1 cellular context compared by ENCODE assay signal in genomic region chr21:33578959-33579542, GRCh38.
TF ChIP-seq lines count a peak whose summit lies in the region.

No MANE protein-coding gene starts in this region.

TF ChIP-seq in K562, 482 proteins besides CTCF, POLR2A, EP300 and RAD21:
- no peak for TF ChIP-seq KAT2B (IDR thresholded peaks at IDR 0.05; ENCODE audit: low read depth, low read length)
- TF ChIP-seq ZNF316 (IDR thresholded peaks at IDR 0.05) = peak; percentile 95
- TF ChIP-seq BACH1 (tag; IDR thresholded peaks at IDR 0.05) = peak; percentile 83; the same call in 1 of the 2 replicates
- TF ChIP-seq KLF13 (tag; IDR thresholded peaks at IDR 0.05; ENCODE audit: borderline replicate concordance, low read depth) = no peak
- no peak for TF ChIP-seq SNRNP70 (optimal IDR thresholded peaks at IDR 0.05; ENCODE audit: low read depth, low read length)
- peak; percentile 31; the same call in 1 of the 2 replicates for TF ChIP-seq PML (IDR thresholded peaks at IDR 0.05; ENCODE audit: low read length)
- TF ChIP-seq, protein P1, sequence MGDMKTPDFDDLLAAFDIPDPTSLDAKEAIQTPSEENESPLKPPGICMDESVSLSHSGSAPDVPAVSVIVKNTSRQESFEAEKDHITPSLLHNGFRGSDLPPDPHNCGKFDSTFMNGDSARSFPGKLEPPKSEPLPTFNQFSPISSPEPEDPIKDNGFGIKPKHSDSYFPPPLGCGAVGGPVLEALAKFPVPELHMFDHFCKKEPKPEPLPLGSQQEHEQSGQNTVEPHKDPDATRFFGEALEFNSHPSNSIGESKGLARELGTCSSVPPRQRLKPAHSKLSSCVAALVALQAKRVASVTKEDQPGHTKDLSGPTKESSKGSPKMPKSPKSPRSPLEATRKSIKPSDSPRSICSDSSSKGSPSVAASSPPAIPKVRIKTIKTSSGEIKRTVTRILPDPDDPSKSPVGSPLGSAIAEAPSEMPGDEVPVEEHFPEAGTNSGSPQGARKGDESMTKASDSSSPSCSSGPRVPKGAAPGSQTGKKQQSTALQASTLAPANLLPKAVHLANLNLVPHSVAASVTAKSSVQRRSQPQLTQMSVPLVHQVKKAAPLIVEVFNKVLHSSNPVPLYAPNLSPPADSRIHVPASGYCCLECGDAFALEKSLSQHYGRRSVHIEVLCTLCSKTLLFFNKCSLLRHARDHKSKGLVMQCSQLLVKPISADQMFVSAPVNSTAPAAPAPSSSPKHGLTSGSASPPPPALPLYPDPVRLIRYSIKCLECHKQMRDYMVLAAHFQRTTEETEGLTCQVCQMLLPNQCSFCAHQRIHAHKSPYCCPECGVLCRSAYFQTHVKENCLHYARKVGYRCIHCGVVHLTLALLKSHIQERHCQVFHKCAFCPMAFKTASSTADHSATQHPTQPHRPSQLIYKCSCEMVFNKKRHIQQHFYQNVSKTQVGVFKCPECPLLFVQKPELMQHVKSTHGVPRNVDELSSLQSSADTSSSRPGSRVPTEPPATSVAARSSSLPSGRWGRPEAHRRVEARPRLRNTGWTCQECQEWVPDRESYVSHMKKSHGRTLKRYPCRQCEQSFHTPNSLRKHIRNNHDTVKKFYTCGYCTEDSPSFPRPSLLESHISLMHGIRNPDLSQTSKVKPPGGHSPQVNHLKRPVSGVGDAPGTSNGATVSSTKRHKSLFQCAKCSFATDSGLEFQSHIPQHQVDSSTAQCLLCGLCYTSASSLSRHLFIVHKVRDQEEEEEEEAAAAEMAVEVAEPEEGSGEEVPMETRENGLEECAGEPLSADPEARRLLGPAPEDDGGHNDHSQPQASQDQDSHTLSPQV (IDR thresholded peaks at IDR 0.05) = 0 out of 2 replicates have a peak, but pooled peaks have one; percentile 46
- TF ChIP-seq CEBPG (CRISPR knock-in tag; IDR thresholded peaks at IDR 0.05) = no peak
- no peak for TF ChIP-seq CEBPG (tag; conservative IDR thresholded peaks at IDR 0.05 in 1 of 2, IDR thresholded peaks at IDR 0.05 in 1 of 2)
- TF ChIP-seq POLR2G (IDR thresholded peaks at IDR 0.05; ENCODE audit: low read depth, low read length) = peak; percentile 53; the same call in 1 of the 2 replicates
- TF ChIP-seq SUPT5H (IDR thresholded peaks at IDR 0.05) = 0 out of 2 replicates have a peak, but pooled peaks have one; percentile 37
- TF ChIP-seq ZNF224 (CRISPR knock-in tag; IDR thresholded peaks at IDR 0.05) = no peak
- TF ChIP-seq YY1 (IDR thresholded peaks at IDR 0.05; ENCODE audit: borderline replicate concordance in 1 of 3, control insufficient read depth in 1 of 3, extremely low read depth in 1 of 3, insufficient read depth in 3 of 3, insufficient read length in 1 of 3, insufficient replicate concordance in 2 of 3, low read depth in 1 of 3, low read length in 2 of 3) = no peak
- TF ChIP-seq, protein P2, sequence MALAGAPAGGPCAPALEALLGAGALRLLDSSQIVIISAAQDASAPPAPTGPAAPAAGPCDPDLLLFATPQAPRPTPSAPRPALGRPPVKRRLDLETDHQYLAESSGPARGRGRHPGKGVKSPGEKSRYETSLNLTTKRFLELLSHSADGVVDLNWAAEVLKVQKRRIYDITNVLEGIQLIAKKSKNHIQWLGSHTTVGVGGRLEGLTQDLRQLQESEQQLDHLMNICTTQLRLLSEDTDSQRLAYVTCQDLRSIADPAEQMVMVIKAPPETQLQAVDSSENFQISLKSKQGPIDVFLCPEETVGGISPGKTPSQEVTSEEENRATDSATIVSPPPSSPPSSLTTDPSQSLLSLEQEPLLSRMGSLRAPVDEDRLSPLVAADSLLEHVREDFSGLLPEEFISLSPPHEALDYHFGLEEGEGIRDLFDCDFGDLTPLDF (CRISPR knock-in tag; IDR thresholded peaks at IDR 0.05) = 0 out of 2 replicates have a peak, but pooled peaks have one; percentile 21
- 0 out of 2 replicates have a peak, but pooled peaks have one; percentile 50 for TF ChIP-seq POLR2AphosphoS2 (IDR thresholded peaks at IDR 0.05; ENCODE audit: low read length)
- TF ChIP-seq THRAP3 (IDR thresholded peaks at IDR 0.05; ENCODE audit: borderline replicate concordance) = 0 out of 2 replicates have a peak, but pooled peaks have one; percentile 17
- TF ChIP-seq MAFG (tag; conservative IDR thresholded peaks at IDR 0.05) = peak; percentile 95
- TF ChIP-seq E4F1 (CRISPR knock-in tag; IDR thresholded peaks at IDR 0.05; ENCODE audit: borderline replicate concordance) = 0 out of 2 replicates have a peak, but pooled peaks have one; percentile 20
- no peak for TF ChIP-seq LCOR (CRISPR knock-in tag; IDR thresholded peaks at IDR 0.05)
- TF ChIP-seq NFE2 (IDR thresholded peaks at IDR 0.05; ENCODE audit: low read depth) = peak; percentile 87
- no peak for TF ChIP-seq MTF1 (CRISPR knock-in tag; IDR thresholded peaks at IDR 0.05; ENCODE audit: borderline replicate concordance)
- 0 out of 2 replicates have a peak, but pooled peaks have one; percentile 26 for TF ChIP-seq DPF2 (IDR thresholded peaks at IDR 0.05)
- peak; percentile 91 for TF ChIP-seq C11orf30 (IDR thresholded peaks at IDR 0.05; ENCODE audit: low read depth)
- TF ChIP-seq NCOR1 (IDR thresholded peaks at IDR 0.05) = 0 out of 2 replicates have a peak, but pooled peaks have one; percentile 17
- TF ChIP-seq NFATC3 (IDR thresholded peaks at IDR 0.05) = no peak
- TF ChIP-seq PHTF2 (CRISPR knock-in tag; IDR thresholded peaks at IDR 0.05) = no peak
- no peak for TF ChIP-seq IRF1 (CRISPR knock-in tag; IDR thresholded peaks at IDR 0.05; ENCODE audit: borderline replicate concordance)
- no peak for TF ChIP-seq ZC3H8 (IDR thresholded peaks at IDR 0.05)
- TF ChIP-seq MAFK (IDR thresholded peaks at IDR 0.05; ENCODE audit: low read length) = peak; percentile 83
- no peak for TF ChIP-seq HDAC3 (IDR thresholded peaks at IDR 0.05; ENCODE audit: borderline replicate concordance, partially characterized antibody)
- peak; percentile 89 for TF ChIP-seq NFE2L1 (tag; IDR thresholded peaks at IDR 0.05; ENCODE audit: borderline replicate concordance, low read depth)
- TF ChIP-seq SP1 (CRISPR knock-in tag; IDR thresholded peaks at IDR 0.05) = no peak
- TF ChIP-seq, protein P3, sequence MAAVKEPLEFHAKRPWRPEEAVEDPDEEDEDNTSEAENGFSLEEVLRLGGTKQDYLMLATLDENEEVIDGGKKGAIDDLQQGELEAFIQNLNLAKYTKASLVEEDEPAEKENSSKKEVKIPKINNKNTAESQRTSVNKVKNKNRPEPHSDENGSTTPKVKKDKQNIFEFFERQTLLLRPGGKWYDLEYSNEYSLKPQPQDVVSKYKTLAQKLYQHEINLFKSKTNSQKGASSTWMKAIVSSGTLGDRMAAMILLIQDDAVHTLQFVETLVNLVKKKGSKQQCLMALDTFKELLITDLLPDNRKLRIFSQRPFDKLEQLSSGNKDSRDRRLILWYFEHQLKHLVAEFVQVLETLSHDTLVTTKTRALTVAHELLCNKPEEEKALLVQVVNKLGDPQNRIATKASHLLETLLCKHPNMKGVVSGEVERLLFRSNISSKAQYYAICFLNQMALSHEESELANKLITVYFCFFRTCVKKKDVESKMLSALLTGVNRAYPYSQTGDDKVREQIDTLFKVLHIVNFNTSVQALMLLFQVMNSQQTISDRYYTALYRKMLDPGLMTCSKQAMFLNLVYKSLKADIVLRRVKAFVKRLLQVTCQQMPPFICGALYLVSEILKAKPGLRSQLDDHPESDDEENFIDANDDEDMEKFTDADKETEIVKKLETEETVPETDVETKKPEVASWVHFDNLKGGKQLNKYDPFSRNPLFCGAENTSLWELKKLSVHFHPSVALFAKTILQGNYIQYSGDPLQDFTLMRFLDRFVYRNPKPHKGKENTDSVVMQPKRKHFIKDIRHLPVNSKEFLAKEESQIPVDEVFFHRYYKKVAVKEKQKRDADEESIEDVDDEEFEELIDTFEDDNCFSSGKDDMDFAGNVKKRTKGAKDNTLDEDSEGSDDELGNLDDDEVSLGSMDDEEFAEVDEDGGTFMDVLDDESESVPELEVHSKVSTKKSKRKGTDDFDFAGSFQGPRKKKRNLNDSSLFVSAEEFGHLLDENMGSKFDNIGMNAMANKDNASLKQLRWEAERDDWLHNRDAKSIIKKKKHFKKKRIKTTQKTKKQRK (IDR thresholded peaks at IDR 0.05; ENCODE audit: borderline replicate concordance, low read depth, low read length) = no peak
- no peak for TF ChIP-seq JUN (IDR thresholded peaks at IDR 0.05; ENCODE audit: borderline replicate concordance, low read depth, low read length)
- no peak for TF ChIP-seq JUN (CRISPR knock-in tag; IDR thresholded peaks at IDR 0.05; ENCODE audit: borderline replicate concordance)
- peak; percentile 92 for TF ChIP-seq MAFF (IDR thresholded peaks at IDR 0.05; ENCODE audit: low read length)
- 0 out of 2 replicates have a peak, but pooled peaks have one; percentile 7 for TF ChIP-seq ARID1B (IDR thresholded peaks at IDR 0.05)
- TF ChIP-seq, protein P4, sequence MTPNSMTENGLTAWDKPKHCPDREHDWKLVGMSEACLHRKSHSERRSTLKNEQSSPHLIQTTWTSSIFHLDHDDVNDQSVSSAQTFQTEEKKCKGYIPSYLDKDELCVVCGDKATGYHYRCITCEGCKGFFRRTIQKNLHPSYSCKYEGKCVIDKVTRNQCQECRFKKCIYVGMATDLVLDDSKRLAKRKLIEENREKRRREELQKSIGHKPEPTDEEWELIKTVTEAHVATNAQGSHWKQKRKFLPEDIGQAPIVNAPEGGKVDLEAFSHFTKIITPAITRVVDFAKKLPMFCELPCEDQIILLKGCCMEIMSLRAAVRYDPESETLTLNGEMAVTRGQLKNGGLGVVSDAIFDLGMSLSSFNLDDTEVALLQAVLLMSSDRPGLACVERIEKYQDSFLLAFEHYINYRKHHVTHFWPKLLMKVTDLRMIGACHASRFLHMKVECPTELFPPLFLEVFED (CRISPR knock-in tag; conservative IDR thresholded peaks at IDR 0.05) = 0 out of 2 replicates have a peak, but pooled peaks have one; percentile 12
